In the genomic region with DNA sequence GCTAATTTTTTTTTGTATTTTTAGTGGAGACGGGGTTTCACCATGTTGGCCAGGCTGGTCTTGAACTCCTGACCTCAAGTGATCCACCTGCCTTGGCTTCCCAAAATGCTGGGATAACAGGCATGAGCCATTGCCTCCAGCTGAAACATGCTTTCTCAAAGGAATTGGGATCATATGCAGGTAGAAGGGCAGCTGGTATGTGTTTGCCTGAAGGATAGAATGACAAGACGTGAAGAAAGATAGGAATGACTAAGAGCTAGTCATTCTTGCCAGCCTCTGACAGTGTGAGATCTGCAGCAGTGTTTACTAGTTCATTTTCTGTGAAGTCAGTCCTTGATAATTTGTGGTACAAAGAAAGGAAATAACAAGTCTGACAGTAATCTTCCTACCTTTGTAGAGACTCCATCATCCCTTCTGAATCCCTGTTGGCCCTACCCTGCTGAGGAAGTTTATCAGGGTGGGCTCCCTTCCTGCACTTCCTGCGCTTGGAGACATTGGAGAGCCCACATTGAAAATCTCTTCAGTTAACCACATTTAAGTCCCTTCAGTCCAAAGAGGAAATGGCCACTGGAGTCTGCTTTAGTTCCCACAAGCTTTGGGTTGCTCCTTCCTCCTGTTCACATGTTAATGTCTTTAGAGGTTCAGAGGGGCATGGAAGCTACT, we compare ENCODE assay signal across 8 cellular contexts. TPM values are rescaled to one million over a fixed set of nuclear protein-coding genes. Genes with fewer than 3 reads are reported as not detected.
DNase-seq lines count a peak whose midpoint lies in the region; ATAC-seq lines count a peak whose summit lies in the region.

No MANE protein-coding gene starts in this region.

- peak overlapping the region; percentile 99 for H3K27ac ChIP-seq in epithelial cell of prostate

- H3K27ac Mint-ChIP-seq in T-helper 2 cell treated with Interferon-gamma antibody and Interleukin-4, amounts not matched to agents 5 μg/mL and 100 μg/mL, for 36 hours, result peak overlapping the region; percentile 90

- H3K4me3 Mint-ChIP-seq in T-helper 2 cell treated with Interferon-gamma antibody and Interleukin-4, amounts not matched to agents 5 μg/mL and 100 μg/mL, for 36 hours, result peak overlapping the region; percentile 77

- H3K36me3 Mint-ChIP-seq in T-helper 2 cell treated with Interferon-gamma antibody and Interleukin-4, amounts not matched to agents 5 μg/mL and 100 μg/mL, for 36 hours (ENCODE audit: low read depth), result peaks cover 51% of the 10 kb centered on the region

- peaks cover 64% of the 10 kb centered on the region for H3K4me1 Mint-ChIP-seq in T-helper 2 cell treated with Interferon-gamma antibody and Interleukin-4, amounts not matched to agents 5 μg/mL and 100 μg/mL, for 36 hours (ENCODE audit: low read depth)

- DNase-seq in activated T-cell treated with anti-CD3 and anti-CD28 coated beads, Interleukin-2, amount 50 U/mL, for 1 hour, result peak; percentile 65
- DNase-seq in activated T-cell treated with anti-CD3 and anti-CD28 coated beads for 4 hours (no peak), epithelial cell of prostate (ENCODE audit: low read depth, low spot score) (peak; percentile 88), renal cortical epithelial cell (ENCODE audit: low read depth) (peak; percentile 94), NCI-H82 (lab: John Stamatoyannopoulos, UW) (no peak), midbrain (lab: John Stamatoyannopoulos, UW) (no peak)
- peak; percentile 57 for DNase-seq in T-helper 2 cell treated with Interferon-gamma antibody and Interleukin-4, amounts not matched to agents 5 μg/mL and 100 μg/mL, for 36 hours (ENCODE audit: low spot score)

- no peak for ATAC-seq in HG03280 (IDR thresholded peaks at IDR 0.05; ENCODE audit: unreplicated experiment)

- H3K9me3 Mint-ChIP-seq in T-helper 2 cell treated with Interferon-gamma antibody and Interleukin-4, amounts not matched to agents 5 μg/mL and 100 μg/mL, for 36 hours, result no peaks in the 10 kb centered on the region

- H3K27me3 Mint-ChIP-seq in T-helper 2 cell treated with Interferon-gamma antibody and Interleukin-4, amounts not matched to agents 5 μg/mL and 100 μg/mL, for 36 hours (ENCODE audit: low read depth), result no peaks in the 10 kb centered on the region

RNA-seq across cellular contexts. Expression of a gene that starts 14.7 kb away (rescaled TPM):
- 253 and 297 TPM in 2 replicates for total RNA-seq in renal cortical epithelial cell

RNA-seq across cellular contexts. Expression of a gene that starts 52.3 kb away (rescaled TPM):
- 10.6 and 24.1 TPM in 2 replicates for total RNA-seq in renal cortical epithelial cell

RNA-seq across cellular contexts. Expression of a gene that starts 58.9 kb away (rescaled TPM):
- total RNA-seq in renal cortical epithelial cell, result 103 and 115 TPM in 2 replicates

RNA-seq across cellular contexts. Expression of a gene that starts 59.2 kb away (rescaled TPM):
- total RNA-seq in renal cortical epithelial cell, result 10.9 and 17.1 TPM in 2 replicates

Comparison
In these comparisons a context has a peak if more than half of its experiments do, and no peak if none do; other contexts are left out.
1. DNase-seq: peak in activated T-cell treated with anti-CD3 and anti-CD28 coated beads, Interleukin-2, amount 50 U/mL, for 1 hour (single experiment), T-helper 2 cell treated with Interferon-gamma antibody and Interleukin-4, amounts not matched to agents 5 μg/mL and 100 μg/mL, for 36 hours (single experiment), epithelial cell of prostate (single experiment) and renal cortical epithelial cell (single experiment); none in activated T-cell treated with anti-CD3 and anti-CD28 coated beads for 4 hours (single experiment), NCI-H82 (single experiment) and midbrain (single experiment).